10 cellular contexts compared by ENCODE assay signal in the genomic region with DNA sequence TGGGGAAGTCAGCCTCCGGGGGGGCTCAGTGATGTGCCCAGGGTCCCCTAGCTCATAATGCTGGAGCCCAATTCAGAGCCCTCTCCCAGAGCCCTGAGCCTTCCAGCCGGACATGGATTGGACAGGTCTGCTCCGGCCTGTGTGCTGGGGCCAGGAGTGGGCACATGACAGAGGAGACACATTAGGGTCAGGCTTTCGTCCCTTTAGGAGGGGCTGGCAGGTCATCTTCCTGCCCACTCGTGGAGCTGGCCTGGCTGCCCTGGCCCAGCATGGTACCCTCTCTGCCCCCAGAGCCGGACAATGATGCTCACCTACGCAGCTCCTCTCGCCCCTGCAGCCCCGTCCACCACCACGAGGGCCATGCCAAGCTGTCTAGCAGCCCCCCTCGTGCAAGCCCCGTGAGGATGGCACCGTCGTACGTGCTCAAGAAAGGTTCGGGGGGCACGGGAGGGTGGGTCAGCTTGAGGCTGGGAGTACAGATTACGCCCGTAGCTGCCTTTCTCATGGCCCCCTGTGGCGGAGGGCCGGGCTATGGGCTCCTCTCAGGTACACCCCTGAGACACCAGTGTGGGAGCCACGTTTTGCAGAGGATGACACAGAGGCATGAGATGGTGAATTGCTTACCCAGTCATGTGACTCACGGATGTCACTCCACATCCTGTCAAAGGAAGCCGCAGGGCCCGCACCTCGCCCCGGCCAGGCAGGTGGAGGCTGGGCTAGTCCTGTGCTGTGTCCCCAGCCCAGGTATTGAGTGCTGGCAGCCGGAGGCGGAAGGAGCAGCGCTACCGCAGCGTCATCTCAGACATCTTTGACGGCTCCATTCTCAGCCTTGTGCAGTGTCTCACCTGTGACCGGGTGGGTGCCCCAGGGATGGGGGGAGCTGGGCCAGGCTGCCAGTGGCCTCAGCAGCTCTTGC. TPM values are rescaled to one million over a fixed set of nuclear protein-coding genes. Genes with fewer than 3 reads are reported as not detected.
DNase-seq lines count a peak whose midpoint lies in the region; ATAC-seq, FAIRE-seq and TF ChIP-seq lines count a peak whose summit lies in the region.
"Had no signal": no experiment of that assay in that cellular context is flagged by ENCODE, and none has a peak within 500 bp of the region (broad histone marks: within the 10 kb centered on the region; RNA-seq: fewer than 3 reads in every experiment).

No MANE protein-coding gene starts in this region.

- DNase-seq in T-cell: peak; percentile 81 to 97 (median 93)
- DNase-seq in activated T-cell treated with anti-CD3 and anti-CD28 coated beads, Interleukin-2, amount 50 U/mL, for 72 hours: peak; percentile 91 to 92
- peak in 1 of 2 donors; percentile 51 for DNase-seq in left colon
- DNase-seq in stimulated activated CD8-positive, alpha-beta memory T cell treated with anti-CD3 and anti-CD28 coated beads, Interleukin-4, amount 100 ng/mL, for 4 hours (ENCODE audit: low read depth in 2 of 2, low spot score in 1 of 2): peak; percentile 72 to 74
- no peak for DNase-seq in DMS53 treated with DMSO at 0.1 percent for 48 hours (lab: John Stamatoyannopoulos, UW; ENCODE audit: unreplicated experiment)
- no peak for DNase-seq in GM12892 (ENCODE audit: insufficient read length)
- no peak for DNase-seq in BE2C
- DNase-seq in OCI-M2 (lab: John Stamatoyannopoulos, UW; ENCODE audit: unreplicated experiment): no peak
- DNase-seq: NCI-H1930 had no signal

- peaks cover under 1% of the 10 kb centered on the region for H3K4me1 ChIP-seq in BE2C

- POLR2A ChIA-PET in T-cell (lab: Charles Lee): interaction anchor here (0.5 to 1.4 kb wide), 11 partner anchors 18 to 271 kb away, joined by 3 to 7 read pairs (median 3); no protein-coding TSS in a partner anchor

- no peak for FAIRE-seq in GM12892 (lab: Jason Lieb, UNC)

- no peak overlapping the region for H3K4me3 ChIP-seq in BE2C (ENCODE audit: low read depth, low read length)
- H3K4me3 ChIP-seq: smooth muscle cell had no signal

- H3K27ac Mint-ChIP-seq in T-cell: peak overlapping the region; percentile 89 to 93
- H3K27ac Mint-ChIP-seq in activated T-cell treated with anti-CD3 and anti-CD28 coated beads, Interleukin-2, amount 50 U/mL, for 72 hours: peak overlapping the region; percentile 84

- TF ChIP-seq CTCF in BE2C (IDR thresholded peaks at IDR 0.05; ENCODE audit: low read depth, low read length): no peak

- H3K9me3 ChIP-seq in BE2C: no peaks in the 10 kb centered on the region

- no peaks in the 10 kb centered on the region for H3K9me3 Mint-ChIP-seq in T-cell
- no peaks in the 10 kb centered on the region for H3K9me3 Mint-ChIP-seq in activated T-cell treated with anti-CD3 and anti-CD28 coated beads, Interleukin-2, amount 50 U/mL, for 72 hours

- no peaks in the 10 kb centered on the region for H3K27me3 Mint-ChIP-seq in T-cell
- H3K27me3 Mint-ChIP-seq in activated T-cell treated with anti-CD3 and anti-CD28 coated beads, Interleukin-2, amount 50 U/mL, for 72 hours (ENCODE audit: low read depth): no peaks in the 10 kb centered on the region

- CTCF ChIA-PET in T-cell (lab: Charles Lee): interaction anchor here (0.5 to 1.6 kb wide), 4 partner anchors 16 to 32 kb away, joined by 3 to 6 read pairs (median 4); no protein-coding TSS in a partner anchor

- intact Hi-C loops in left colon (cut with DNase I, micrococcal nuclease): no loop called here

- H3K4me3 Mint-ChIP-seq in T-cell: peak overlapping the region; percentile 34 to 61 (median 46)
- peak overlapping the region; percentile 72 to 75 for H3K4me3 Mint-ChIP-seq in activated T-cell treated with anti-CD3 and anti-CD28 coated beads, Interleukin-2, amount 50 U/mL, for 72 hours

- peaks cover 3% of the 10 kb centered on the region; the same call in 1 of the 2 replicates for H3K36me3 ChIP-seq in BE2C

- peaks cover 77 to 80% (median 79%) of the 10 kb centered on the region in 3 donors for H3K4me1 Mint-ChIP-seq in T-cell
- H3K4me1 Mint-ChIP-seq in activated T-cell treated with anti-CD3 and anti-CD28 coated beads, Interleukin-2, amount 50 U/mL, for 72 hours (ENCODE audit: low read depth): peaks cover 77% of the 10 kb centered on the region

- H3K36me3 Mint-ChIP-seq in T-cell: peaks cover 26% of the 10 kb centered on the region
- peaks cover 5 to 30% of the 10 kb centered on the region in 2 donors for H3K36me3 Mint-ChIP-seq in activated T-cell treated with anti-CD3 and anti-CD28 coated beads, Interleukin-2, amount 50 U/mL, for 72 hours (ENCODE audit: insufficient read depth in 2 of 2)

- no peaks in the 10 kb centered on the region for H3K27me3 ChIP-seq in BE2C

- no peak for TF ChIP-seq POLR2A in GM12892 (IDR thresholded peaks at IDR 0.05; ENCODE audit: low read depth, low read length)

- ATAC-seq in T-cell (replicated peaks in 1 of 4) (peak; percentile 85 to 92 (median 91)), left colon (peak; percentile 61)
- ATAC-seq in activated T-cell treated with anti-CD3 and anti-CD28 coated beads, Interleukin-2, amount 50 U/mL, for 72 hours (replicated peaks in 1 of 2): peak; percentile 88 to 89

RNA-seq across cellular contexts. Expression of a gene that starts 33.6 kb away (rescaled TPM):
- total RNA-seq in T-cell: 100 to 1,000 TPM; 105 to 140 (median 125) TPM
- total RNA-seq in activated T-cell treated with anti-CD3 and anti-CD28 coated beads, Interleukin-2, amount 50 U/mL, for 72 hours: 10 to 100 TPM; 74.4 to 77.9 TPM
- 10 to 100 TPM; 16.0 to 21.9 TPM for total RNA-seq in left colon
- 9.1 TPM for polyA plus RNA-seq in GM12892 (2012; ENCODE audit: missing spikeins)
- 95.4 TPM for polyA plus RNA-seq in BE2C (2012; ENCODE audit: insufficient read depth, insufficient read length, low read depth)

RNA-seq across cellular contexts. Expression of a gene that starts 33.8 kb away (rescaled TPM):
- 100 to 1,000 TPM in 1 of 5 donors, 10 to 100 TPM in 4; 80.5 to 112 (median 90.2) TPM for total RNA-seq in T-cell
- total RNA-seq in activated T-cell treated with anti-CD3 and anti-CD28 coated beads, Interleukin-2, amount 50 U/mL, for 72 hours: 10 to 100 TPM; 44.6 to 51.7 TPM
- total RNA-seq in left colon: 10 to 100 TPM; 34.6 to 41.3 TPM
- 37.1 TPM for polyA plus RNA-seq in GM12892 (2012; ENCODE audit: missing spikeins)
- polyA plus RNA-seq in BE2C (2012; ENCODE audit: insufficient read depth, insufficient read length, low read depth): 202 TPM

RNA-seq across cellular contexts. Expression of a gene that starts 44.9 kb away (rescaled TPM):
- total RNA-seq in T-cell (10 to 100 TPM; 16.6 to 39.3 (median 34.1) TPM), left colon (10 to 100 TPM; 30.7 to 36.9 TPM)
- total RNA-seq in activated T-cell treated with anti-CD3 and anti-CD28 coated beads, Interleukin-2, amount 50 U/mL, for 72 hours: 10 to 100 TPM; 47.0 to 49.3 TPM
- 19.0 TPM for polyA plus RNA-seq in GM12892 (2012; ENCODE audit: missing spikeins)
- polyA plus RNA-seq in BE2C (2012; ENCODE audit: insufficient read depth, insufficient read length, low read depth): 71.2 TPM

Comparison
In these comparisons a context has a peak if more than half of its experiments do, and no peak if none do; other contexts are left out.
1. DNase-seq: peak in T-cell (34 of 34), activated T-cell treated with anti-CD3 and anti-CD28 coated beads, Interleukin-2, amount 50 U/mL, for 72 hours (2 of 2) and stimulated activated CD8-positive, alpha-beta memory T cell treated with anti-CD3 and anti-CD28 coated beads, Interleukin-4, amount 100 ng/mL, for 4 hours (2 of 2); none in DMS53 treated with DMSO at 0.1 percent for 48 hours (single experiment), GM12892 (single experiment), BE2C (single experiment) and OCI-M2 (single experiment).
2. Peak in every context shown above with its lines, with median percentiles within 50 percentile points of each other: ATAC-seq.